ENCODE assay signal across 1 cellular context in the genomic region with DNA sequence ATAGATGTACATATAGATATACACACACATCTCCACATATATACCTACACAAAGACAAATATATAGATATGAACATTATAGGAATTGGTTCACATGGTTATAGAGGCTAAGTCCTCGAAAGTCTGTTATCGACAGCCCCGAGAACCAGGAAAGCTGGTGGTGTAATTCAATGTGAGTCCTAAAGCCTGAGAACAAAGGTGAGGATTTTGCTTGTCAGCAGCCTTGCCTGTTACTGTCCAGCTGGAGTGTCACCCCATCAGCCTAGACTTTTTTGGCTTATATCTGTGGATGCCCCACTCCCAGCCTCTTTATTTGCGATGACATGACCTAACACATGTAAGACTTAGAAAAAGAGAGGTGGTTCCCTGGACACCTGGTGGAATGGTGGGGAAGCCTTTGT.
TF ChIP-seq lines count a peak whose summit lies in the region.

No MANE protein-coding gene starts in this region.

TF ChIP-seq in GM23338, 12 proteins besides CTCF, POLR2A, EP300 and RAD21 (continued from another document):
- TF ChIP-seq, protein P1, sequence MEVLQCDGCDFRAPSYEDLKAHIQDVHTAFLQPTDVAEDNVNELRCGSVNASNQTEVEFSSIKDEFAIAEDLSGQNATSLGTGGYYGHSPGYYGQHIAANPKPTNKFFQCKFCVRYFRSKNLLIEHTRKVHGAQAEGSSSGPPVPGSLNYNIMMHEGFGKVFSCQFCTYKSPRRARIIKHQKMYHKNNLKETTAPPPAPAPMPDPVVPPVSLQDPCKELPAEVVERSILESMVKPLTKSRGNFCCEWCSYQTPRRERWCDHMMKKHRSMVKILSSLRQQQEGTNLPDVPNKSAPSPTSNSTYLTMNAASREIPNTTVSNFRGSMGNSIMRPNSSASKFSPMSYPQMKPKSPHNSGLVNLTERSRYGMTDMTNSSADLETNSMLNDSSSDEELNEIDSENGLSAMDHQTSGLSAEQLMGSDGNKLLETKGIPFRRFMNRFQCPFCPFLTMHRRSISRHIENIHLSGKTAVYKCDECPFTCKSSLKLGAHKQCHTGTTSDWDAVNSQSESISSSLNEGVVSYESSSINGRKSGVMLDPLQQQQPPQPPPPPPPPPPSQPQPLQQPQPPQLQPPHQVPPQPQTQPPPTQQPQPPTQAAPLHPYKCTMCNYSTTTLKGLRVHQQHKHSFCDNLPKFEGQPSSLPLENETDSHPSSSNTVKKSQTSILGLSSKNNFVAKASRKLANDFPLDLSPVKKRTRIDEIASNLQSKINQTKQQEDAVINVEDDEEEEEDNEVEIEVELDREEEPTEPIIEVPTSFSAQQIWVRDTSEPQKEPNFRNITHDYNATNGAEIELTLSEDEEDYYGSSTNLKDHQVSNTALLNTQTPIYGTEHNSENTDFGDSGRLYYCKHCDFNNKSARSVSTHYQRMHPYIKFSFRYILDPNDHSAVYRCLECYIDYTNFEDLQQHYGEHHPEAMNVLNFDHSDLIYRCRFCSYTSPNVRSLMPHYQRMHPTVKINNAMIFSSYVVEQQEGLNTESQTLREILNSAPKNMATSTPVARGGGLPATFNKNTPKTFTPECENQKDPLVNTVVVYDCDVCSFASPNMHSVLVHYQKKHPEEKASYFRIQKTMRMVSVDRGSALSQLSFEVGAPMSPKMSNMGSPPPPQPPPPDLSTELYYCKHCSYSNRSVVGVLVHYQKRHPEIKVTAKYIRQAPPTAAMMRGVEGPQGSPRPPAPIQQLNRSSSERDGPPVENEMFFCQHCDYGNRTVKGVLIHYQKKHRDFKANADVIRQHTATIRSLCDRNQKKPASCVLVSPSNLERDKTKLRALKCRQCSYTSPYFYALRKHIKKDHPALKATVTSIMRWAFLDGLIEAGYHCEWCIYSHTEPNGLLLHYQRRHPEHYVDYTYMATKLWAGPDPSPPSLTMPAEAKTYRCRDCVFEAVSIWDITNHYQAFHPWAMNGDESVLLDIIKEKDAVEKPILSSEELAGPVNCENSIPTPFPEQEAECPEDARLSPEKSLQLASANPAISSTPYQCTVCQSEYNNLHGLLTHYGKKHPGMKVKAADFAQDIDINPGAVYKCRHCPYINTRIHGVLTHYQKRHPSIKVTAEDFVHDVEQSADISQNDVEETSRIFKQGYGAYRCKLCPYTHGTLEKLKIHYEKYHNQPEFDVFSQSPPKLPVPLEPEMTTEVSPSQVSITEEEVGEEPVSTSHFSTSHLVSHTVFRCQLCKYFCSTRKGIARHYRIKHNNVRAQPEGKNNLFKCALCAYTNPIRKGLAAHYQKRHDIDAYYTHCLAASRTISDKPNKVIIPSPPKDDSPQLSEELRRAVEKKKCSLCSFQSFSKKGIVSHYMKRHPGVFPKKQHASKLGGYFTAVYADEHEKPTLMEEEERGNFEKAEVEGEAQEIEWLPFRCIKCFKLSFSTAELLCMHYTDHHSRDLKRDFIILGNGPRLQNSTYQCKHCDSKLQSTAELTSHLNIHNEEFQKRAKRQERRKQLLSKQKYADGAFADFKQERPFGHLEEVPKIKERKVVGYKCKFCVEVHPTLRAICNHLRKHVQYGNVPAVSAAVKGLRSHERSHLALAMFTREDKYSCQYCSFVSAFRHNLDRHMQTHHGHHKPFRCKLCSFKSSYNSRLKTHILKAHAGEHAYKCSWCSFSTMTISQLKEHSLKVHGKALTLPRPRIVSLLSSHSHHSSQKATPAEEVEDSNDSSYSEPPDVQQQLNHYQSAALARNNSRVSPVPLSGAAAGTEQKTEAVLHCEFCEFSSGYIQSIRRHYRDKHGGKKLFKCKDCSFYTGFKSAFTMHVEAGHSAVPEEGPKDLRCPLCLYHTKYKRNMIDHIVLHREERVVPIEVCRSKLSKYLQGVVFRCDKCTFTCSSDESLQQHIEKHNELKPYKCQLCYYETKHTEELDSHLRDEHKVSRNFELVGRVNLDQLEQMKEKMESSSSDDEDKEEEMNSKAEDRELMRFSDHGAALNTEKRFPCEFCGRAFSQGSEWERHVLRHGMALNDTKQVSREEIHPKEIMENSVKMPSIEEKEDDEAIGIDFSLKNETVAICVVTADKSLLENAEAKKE (CRISPR knock-in tag; IDR thresholded peaks at IDR 0.05): no peak
- TF ChIP-seq EZH2 (IDR thresholded peaks at IDR 0.05; ENCODE audit: low read depth, unreplicated experiment): no peak
- TF ChIP-seq NANOG (IDR thresholded peaks at IDR 0.05; ENCODE audit: borderline replicate concordance): no peak
- no peak for TF ChIP-seq CREB1 (CRISPR knock-in tag; IDR thresholded peaks at IDR 0.05; ENCODE audit: low read depth)
